ENCODE assay signal across 15 cellular contexts in genomic region chr16:23174622-23175021, GRCh38. TPM values are rescaled to one million over a fixed set of nuclear protein-coding genes. Genes with fewer than 3 reads are reported as not detected.
A peak's percentile ranks its signal among the peaks of the same experiment; 100 is the strongest.
DNase-seq lines count a peak whose midpoint lies in the region; ATAC-seq and TF ChIP-seq lines count a peak whose summit lies in the region.
"Had no signal": no experiment of that assay in that cellular context is flagged by ENCODE, and none has a peak within 500 bp of the region (broad histone marks: within the 10 kb centered on the region; RNA-seq: fewer than 3 reads in every experiment).

No MANE protein-coding gene starts in this region.

- H3K56ac ChIP-seq in mesendoderm (ENCODE audit: low read length) = no peak overlapping the region

- H3K4me2 ChIP-seq in mesendoderm (ENCODE audit: low read length) = no peak overlapping the region

- no peak overlapping the region for H3K4ac ChIP-seq in mesendoderm (ENCODE audit: low read depth, low read length)

- ATAC-seq in GM18868 (IDR thresholded peaks at IDR 0.05; ENCODE audit: unreplicated experiment) = no peak

- no peak overlapping the region for H3K27ac ChIP-seq in mesendoderm (ENCODE audit: low read depth, low read length)
- H3K27ac ChIP-seq: coronary artery, SK-N-MC, skin epidermis, stomach had no signal

- H3K36me3 ChIP-seq in H7 (replicated peaks; ENCODE audit: control insufficient read depth, insufficient read depth, low read length) (no peaks in the 10 kb centered on the region), mesendoderm (ENCODE audit: control insufficient read depth, insufficient read depth, low read length) (no peaks in the 10 kb centered on the region)
- H3K36me3 ChIP-seq: stomach had no signal

- WGBS in mesendoderm (ENCODE audit: extremely low coverage, insufficient coverage, low lambda C conversion rate) = no CpG with 5 or more reads among the region's 2 CpGs

- no peak overlapping the region for H3K23ac ChIP-seq in mesendoderm (ENCODE audit: low read length)

- no peak overlapping the region for H2BK15ac ChIP-seq in mesendoderm (replicated peaks; ENCODE audit: low read depth)

- no peaks in the 10 kb centered on the region for H3K79me1 ChIP-seq in mesendoderm (ENCODE audit: low read length)

- no peak overlapping the region for H2BK5ac ChIP-seq in mesendoderm (ENCODE audit: low read length)

- H3K4me1 ChIP-seq in mesendoderm (ENCODE audit: control insufficient read depth, low read depth, low read length) = no peaks in the 10 kb centered on the region
- H3K4me1 ChIP-seq: stomach had no signal

- H3K4me3 ChIP-seq in H7 (ENCODE audit: insufficient read depth, low read depth, low read length) (no peak overlapping the region), cardiac fibroblast (replicated peaks in 1 of 2; ENCODE audit: low read depth in 2 of 2, low read length in 2 of 2) (no peak overlapping the region), mesendoderm (ENCODE audit: low read length) (no peak overlapping the region)
- H3K4me3 ChIP-seq: coronary artery, SK-N-MC, skin epidermis, stomach had no signal

- H4K8ac ChIP-seq in mesendoderm (ENCODE audit: low read depth, low read length) = no peak overlapping the region

- no peak overlapping the region for H3K9ac ChIP-seq in mesendoderm (ENCODE audit: low read length)

- no peak overlapping the region for H2BK120ac ChIP-seq in mesendoderm (ENCODE audit: low read depth, low read length)

- H3K18ac ChIP-seq in mesendoderm (ENCODE audit: low read length) = no peak overlapping the region

- no peak overlapping the region for H2AK5ac ChIP-seq in mesendoderm (ENCODE audit: low read length)

- DNase-seq in H7 (peak; percentile 54), NCI-H460 (ENCODE audit: extremely low read depth, low read depth) (peak; percentile 15), cardiac fibroblast (ENCODE audit: low read depth in 2 of 2) (peak; percentile 8 to 27), mesendoderm (peak; percentile 22), T1000 (lab: John Stamatoyannopoulos, UW) (no peak)
- no peak for DNase-seq in NK-92 treated with Interleukin-12 subunit alpha and Interleukin-12 subunit beta, amount 100 ng/mL, for 24 hours (lab: John Stamatoyannopoulos, UW)
- DNase-seq: activated naive CD8-positive, alpha-beta T cell treated with anti-CD3 and anti-CD28 coated beads for 36 hours; CD4-positive, alpha-beta memory T cell; GDM1; nucleus accumbens; stomach had no signal

- TF ChIP-seq CTCF in cardiac fibroblast (IDR thresholded peaks at IDR 0.05; ENCODE audit: low read depth, low read length) = no peak

- peaks cover 1% of the 10 kb centered on the region; the same call in 1 of the 2 replicates for H3K27me3 ChIP-seq in H7 (ENCODE audit: control insufficient read depth, insufficient read depth, low read length)
- H3K27me3 ChIP-seq in mesendoderm (ENCODE audit: insufficient read depth, low read length, poor library complexity) = no peaks in the 10 kb centered on the region

- no peak overlapping the region for H4K5ac ChIP-seq in mesendoderm (ENCODE audit: low read length)

- no peaks in the 10 kb centered on the region for H3K79me2 ChIP-seq in mesendoderm (ENCODE audit: control insufficient read depth, insufficient read depth, low read length)

RNA-seq across cellular contexts. Expression of gene SCNN1G, which starts 7.9 kb away (rescaled TPM):
- 0.10 and 0.48 TPM in 2 replicates for total RNA-seq in H7 (2014; rRNA removed; shearing (Covaris generic))
- not detected in 2 replicates for total RNA-seq in NCI-H460 (2014; rRNA removed; shearing (Covaris generic))
- not detected in 2 replicates for polyA plus RNA-seq in NCI-H460 (2014; cell fraction: nucleus; rRNA removed)
- polyA plus RNA-seq in mesendoderm (2013, experiment 1 of 2) = 0.07 TPM
- polyA plus RNA-seq in mesendoderm (2013, experiment 2 of 2) = 0.04 TPM
- total RNA-seq: activated naive CD8-positive, alpha-beta T cell treated with anti-CD3 and anti-CD28 coated beads for 36 hours; CD4-positive, alpha-beta memory T cell had no signal
- polyA plus RNA-seq: CD4-positive, alpha-beta memory T cell had no signal

RNA-seq across cellular contexts. Expression of gene USP31, which starts 25.4 kb away (rescaled TPM):
- total RNA-seq in H7 (2014; rRNA removed; shearing (Covaris generic)) = 8.3 and 11.4 TPM in 2 replicates
- 7.5 and 8.5 TPM in 2 replicates for total RNA-seq in NCI-H460 (2014; rRNA removed; shearing (Covaris generic))
- polyA plus RNA-seq in NCI-H460 (2014; cell fraction: nucleus; rRNA removed) = 4.9 and 7.0 TPM in 2 replicates
- 7.4 TPM for polyA plus RNA-seq in mesendoderm (2013, experiment 1 of 2)
- 7.2 TPM for polyA plus RNA-seq in mesendoderm (2013, experiment 2 of 2)

Comparison
In these comparisons a context has a peak if more than half of its experiments do, and no peak if none do; other contexts are left out.
1. DNase-seq: peak in H7 (single experiment), NCI-H460 (single experiment), cardiac fibroblast (2 of 2) and mesendoderm (single experiment); none in NK-92 treated with Interleukin-12 subunit alpha and Interleukin-12 subunit beta, amount 100 ng/mL, for 24 hours (single experiment) and T1000 (single experiment).